ENCODE assay signal across 1 cellular context in the genomic region with DNA sequence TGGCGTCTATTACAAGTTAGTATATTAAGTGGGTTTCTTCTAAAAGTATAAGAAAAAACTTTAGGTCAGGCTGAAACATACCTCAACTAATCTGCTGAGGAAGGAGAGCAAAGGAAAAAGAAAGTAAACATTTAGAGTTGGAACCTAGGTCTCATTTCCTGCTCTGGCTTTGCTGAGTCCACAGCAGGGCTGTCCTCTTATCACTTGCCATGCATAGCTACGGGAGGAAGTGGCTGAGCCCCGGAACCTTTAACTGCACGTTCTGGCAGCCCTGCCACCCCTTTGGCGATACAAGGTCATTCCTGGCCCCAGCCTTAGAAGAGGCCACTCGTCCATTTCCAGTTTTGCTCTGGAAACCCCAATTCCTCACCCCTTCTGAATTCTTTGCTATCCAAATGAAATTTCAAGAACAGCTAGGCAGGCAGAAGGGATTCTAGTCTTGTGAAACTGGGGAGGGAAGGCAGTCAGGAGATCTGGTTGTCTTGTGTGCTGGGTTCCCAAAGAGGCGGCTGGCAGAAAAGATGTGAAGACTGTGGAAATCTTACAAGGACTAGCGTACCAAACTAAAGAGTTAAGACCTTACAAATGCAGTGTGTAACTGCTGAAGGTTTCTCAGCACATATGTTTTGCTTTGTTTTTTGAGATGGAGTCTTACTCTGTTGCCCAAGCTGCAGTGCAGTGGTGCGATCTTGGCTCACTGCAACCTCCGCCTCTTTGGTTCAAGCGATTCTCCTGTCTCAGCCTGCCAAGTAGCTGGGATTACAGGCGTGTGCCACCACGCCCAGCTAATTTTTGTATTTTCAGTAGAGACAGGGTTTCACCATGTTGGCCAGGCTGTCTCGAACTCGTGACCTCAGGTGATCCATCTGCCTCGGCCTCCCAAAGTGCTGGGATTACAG.
TF ChIP-seq lines count a peak whose summit lies in the region.

No MANE protein-coding gene starts in this region.

TF ChIP-seq in HepG2, 621 proteins besides CTCF, POLR2A, EP300 and RAD21 (continued from another document and continues in another):
- TF ChIP-seq ZNF558 (CRISPR knock-in tag; IDR thresholded peaks at IDR 0.05; ENCODE audit: borderline replicate concordance) (no peak), ERF (CRISPR knock-in tag; IDR thresholded peaks at IDR 0.05) (peak; percentile 64; the same call in 1 of the 2 replicates), FOSL2 (CRISPR knock-in tag; IDR thresholded peaks at IDR 0.05) (peak; percentile 34; the same call in 1 of the 2 replicates), SIX4 (CRISPR knock-in tag; IDR thresholded peaks at IDR 0.05) (no peak), ZNF235 (CRISPR knock-in tag; IDR thresholded peaks at IDR 0.05; ENCODE audit: borderline replicate concordance) (no peak), PATZ1 (CRISPR knock-in tag; IDR thresholded peaks at IDR 0.05) (0 out of 2 replicates have a peak, but pooled peaks have one; percentile 41), SOX6 (IDR thresholded peaks at IDR 0.05) (no peak), SOX6 (CRISPR knock-in tag; IDR thresholded peaks at IDR 0.05) (peak; percentile 43; the same call in 1 of the 2 replicates), ZNF512B (CRISPR knock-in tag; IDR thresholded peaks at IDR 0.05; ENCODE audit: borderline replicate concordance) (no peak), FLYWCH1 (CRISPR knock-in tag; IDR thresholded peaks at IDR 0.05) (no peak), MXI1 (IDR thresholded peaks at IDR 0.05; ENCODE audit: borderline replicate concordance, low read depth, low read length) (0 out of 3 replicates have a peak, but pooled peaks have one; percentile 30), RFXANK (CRISPR knock-in tag; IDR thresholded peaks at IDR 0.05) (no peak), CENPT (CRISPR knock-in tag; IDR thresholded peaks at IDR 0.05; ENCODE audit: low read depth) (no peak), TCF7 (IDR thresholded peaks at IDR 0.05; ENCODE audit: low read depth) (peak; percentile 34; the same call in 1 of the 2 replicates), TOPORS (CRISPR knock-in tag; IDR thresholded peaks at IDR 0.05) (no peak), NKX3-1 (CRISPR knock-in tag; IDR thresholded peaks at IDR 0.05) (no peak), HOXA3 (CRISPR knock-in tag; IDR thresholded peaks at IDR 0.05) (peak; percentile 79), PCBP1 (IDR thresholded peaks at IDR 0.05; ENCODE audit: borderline replicate concordance, low read depth, low read length) (no peak), GABPB1 (CRISPR knock-in tag; IDR thresholded peaks at IDR 0.05) (peak; percentile 71), ZNF790 (CRISPR knock-in tag; IDR thresholded peaks at IDR 0.05; ENCODE audit: borderline replicate concordance) (no peak), ZNF766 (CRISPR knock-in tag; IDR thresholded peaks at IDR 0.05; ENCODE audit: borderline replicate concordance) (peak; percentile 68; the same call in 1 of the 2 replicates), ZMYM3 (CRISPR knock-in tag; IDR thresholded peaks at IDR 0.05) (0 out of 2 replicates have a peak, but pooled peaks have one; percentile 10), WIZ (CRISPR knock-in tag; IDR thresholded peaks at IDR 0.05) (0 out of 2 replicates have a peak, but pooled peaks have one; percentile 36), ATF6 (CRISPR knock-in tag; conservative IDR thresholded peaks at IDR 0.05) (0 out of 2 replicates have a peak, but pooled peaks have one; percentile 45), ZBTB7B (CRISPR knock-in tag; IDR thresholded peaks at IDR 0.05) (0 out of 2 replicates have a peak, but pooled peaks have one; percentile 33), DPF2 (CRISPR knock-in tag; IDR thresholded peaks at IDR 0.05; ENCODE audit: borderline replicate concordance, low read depth) (peak; percentile 76; the same call in 1 of the 2 replicates), JUNB (CRISPR knock-in tag; IDR thresholded peaks at IDR 0.05; ENCODE audit: borderline replicate concordance) (no peak), KMT2B (CRISPR knock-in tag; IDR thresholded peaks at IDR 0.05) (peak; percentile 47; the same call in 1 of the 2 replicates), PAX8 (CRISPR knock-in tag; IDR thresholded peaks at IDR 0.05; ENCODE audit: borderline replicate concordance) (no peak)
- TF ChIP-seq, protein P1, sequence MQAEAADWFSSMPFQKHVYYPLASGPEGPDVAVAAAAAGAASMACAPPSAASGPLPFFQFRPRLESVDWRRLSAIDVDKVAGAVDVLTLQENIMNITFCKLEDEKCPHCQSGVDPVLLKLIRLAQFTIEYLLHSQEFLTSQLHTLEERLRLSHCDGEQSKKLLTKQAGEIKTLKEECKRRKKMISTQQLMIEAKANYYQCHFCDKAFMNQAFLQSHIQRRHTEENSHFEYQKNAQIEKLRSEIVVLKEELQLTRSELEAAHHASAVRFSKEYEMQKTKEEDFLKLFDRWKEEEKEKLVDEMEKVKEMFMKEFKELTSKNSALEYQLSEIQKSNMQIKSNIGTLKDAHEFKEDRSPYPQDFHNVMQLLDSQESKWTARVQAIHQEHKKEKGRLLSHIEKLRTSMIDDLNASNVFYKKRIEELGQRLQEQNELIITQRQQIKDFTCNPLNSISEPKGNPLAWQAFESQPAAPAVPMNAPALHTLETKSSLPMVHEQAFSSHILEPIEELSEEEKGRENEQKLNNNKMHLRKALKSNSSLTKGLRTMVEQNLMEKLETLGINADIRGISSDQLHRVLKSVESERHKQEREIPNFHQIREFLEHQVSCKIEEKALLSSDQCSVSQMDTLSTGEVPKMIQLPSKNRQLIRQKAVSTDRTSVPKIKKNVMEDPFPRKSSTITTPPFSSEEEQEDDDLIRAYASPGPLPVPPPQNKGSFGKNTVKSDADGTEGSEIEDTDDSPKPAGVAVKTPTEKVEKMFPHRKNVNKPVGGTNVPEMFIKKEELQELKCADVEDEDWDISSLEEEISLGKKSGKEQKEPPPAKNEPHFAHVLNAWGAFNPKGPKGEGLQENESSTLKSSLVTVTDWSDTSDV (CRISPR knock-in tag; IDR thresholded peaks at IDR 0.05), result no peak
- TF ChIP-seq, protein P2, sequence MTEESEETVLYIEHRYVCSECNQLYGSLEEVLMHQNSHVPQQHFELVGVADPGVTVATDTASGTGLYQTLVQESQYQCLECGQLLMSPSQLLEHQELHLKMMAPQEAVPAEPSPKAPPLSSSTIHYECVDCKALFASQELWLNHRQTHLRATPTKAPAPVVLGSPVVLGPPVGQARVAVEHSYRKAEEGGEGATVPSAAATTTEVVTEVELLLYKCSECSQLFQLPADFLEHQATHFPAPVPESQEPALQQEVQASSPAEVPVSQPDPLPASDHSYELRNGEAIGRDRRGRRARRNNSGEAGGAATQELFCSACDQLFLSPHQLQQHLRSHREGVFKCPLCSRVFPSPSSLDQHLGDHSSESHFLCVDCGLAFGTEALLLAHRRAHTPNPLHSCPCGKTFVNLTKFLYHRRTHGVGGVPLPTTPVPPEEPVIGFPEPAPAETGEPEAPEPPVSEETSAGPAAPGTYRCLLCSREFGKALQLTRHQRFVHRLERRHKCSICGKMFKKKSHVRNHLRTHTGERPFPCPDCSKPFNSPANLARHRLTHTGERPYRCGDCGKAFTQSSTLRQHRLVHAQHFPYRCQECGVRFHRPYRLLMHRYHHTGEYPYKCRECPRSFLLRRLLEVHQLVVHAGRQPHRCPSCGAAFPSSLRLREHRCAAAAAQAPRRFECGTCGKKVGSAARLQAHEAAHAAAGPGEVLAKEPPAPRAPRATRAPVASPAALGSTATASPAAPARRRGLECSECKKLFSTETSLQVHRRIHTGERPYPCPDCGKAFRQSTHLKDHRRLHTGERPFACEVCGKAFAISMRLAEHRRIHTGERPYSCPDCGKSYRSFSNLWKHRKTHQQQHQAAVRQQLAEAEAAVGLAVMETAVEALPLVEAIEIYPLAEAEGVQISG (CRISPR knock-in tag; IDR thresholded peaks at IDR 0.05), result peak; percentile 60
- TF ChIP-seq, protein P3, sequence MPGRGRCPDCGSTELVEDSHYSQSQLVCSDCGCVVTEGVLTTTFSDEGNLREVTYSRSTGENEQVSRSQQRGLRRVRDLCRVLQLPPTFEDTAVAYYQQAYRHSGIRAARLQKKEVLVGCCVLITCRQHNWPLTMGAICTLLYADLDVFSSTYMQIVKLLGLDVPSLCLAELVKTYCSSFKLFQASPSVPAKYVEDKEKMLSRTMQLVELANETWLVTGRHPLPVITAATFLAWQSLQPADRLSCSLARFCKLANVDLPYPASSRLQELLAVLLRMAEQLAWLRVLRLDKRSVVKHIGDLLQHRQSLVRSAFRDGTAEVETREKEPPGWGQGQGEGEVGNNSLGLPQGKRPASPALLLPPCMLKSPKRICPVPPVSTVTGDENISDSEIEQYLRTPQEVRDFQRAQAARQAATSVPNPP (CRISPR knock-in tag; IDR thresholded peaks at IDR 0.05), result no peak
- TF ChIP-seq, protein P4, sequence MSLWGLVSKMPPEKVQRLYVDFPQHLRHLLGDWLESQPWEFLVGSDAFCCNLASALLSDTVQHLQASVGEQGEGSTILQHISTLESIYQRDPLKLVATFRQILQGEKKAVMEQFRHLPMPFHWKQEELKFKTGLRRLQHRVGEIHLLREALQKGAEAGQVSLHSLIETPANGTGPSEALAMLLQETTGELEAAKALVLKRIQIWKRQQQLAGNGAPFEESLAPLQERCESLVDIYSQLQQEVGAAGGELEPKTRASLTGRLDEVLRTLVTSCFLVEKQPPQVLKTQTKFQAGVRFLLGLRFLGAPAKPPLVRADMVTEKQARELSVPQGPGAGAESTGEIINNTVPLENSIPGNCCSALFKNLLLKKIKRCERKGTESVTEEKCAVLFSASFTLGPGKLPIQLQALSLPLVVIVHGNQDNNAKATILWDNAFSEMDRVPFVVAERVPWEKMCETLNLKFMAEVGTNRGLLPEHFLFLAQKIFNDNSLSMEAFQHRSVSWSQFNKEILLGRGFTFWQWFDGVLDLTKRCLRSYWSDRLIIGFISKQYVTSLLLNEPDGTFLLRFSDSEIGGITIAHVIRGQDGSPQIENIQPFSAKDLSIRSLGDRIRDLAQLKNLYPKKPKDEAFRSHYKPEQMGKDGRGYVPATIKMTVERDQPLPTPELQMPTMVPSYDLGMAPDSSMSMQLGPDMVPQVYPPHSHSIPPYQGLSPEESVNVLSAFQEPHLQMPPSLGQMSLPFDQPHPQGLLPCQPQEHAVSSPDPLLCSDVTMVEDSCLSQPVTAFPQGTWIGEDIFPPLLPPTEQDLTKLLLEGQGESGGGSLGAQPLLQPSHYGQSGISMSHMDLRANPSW (CRISPR knock-in tag; IDR thresholded peaks at IDR 0.05; ENCODE audit: borderline replicate concordance), result no peak
- TF ChIP-seq, protein P5, sequence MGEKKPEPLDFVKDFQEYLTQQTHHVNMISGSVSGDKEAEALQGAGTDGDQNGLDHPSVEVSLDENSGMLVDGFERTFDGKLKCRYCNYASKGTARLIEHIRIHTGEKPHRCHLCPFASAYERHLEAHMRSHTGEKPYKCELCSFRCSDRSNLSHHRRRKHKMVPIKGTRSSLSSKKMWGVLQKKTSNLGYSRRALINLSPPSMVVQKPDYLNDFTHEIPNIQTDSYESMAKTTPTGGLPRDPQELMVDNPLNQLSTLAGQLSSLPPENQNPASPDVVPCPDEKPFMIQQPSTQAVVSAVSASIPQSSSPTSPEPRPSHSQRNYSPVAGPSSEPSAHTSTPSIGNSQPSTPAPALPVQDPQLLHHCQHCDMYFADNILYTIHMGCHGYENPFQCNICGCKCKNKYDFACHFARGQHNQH (CRISPR knock-in tag; IDR thresholded peaks at IDR 0.05), result 0 out of 2 replicates have a peak, but pooled peaks have one; percentile 25
